Comparison of ENCODE assay signal across 1 cellular context in genomic region chr5:154369682-154370081, GRCh38.
TF ChIP-seq lines count a peak whose summit lies in the region.

No MANE protein-coding gene starts in this region.

TF ChIP-seq in SK-N-SH, 30 proteins besides CTCF, POLR2A, EP300 and RAD21 (continued from another document):
- TF ChIP-seq TAF1 (IDR thresholded peaks at IDR 0.05; ENCODE audit: borderline replicate concordance, low read depth, low read length) = no peak
- TF ChIP-seq GABPA (IDR thresholded peaks at IDR 0.05; ENCODE audit: low read depth) = no peak
- TF ChIP-seq NFIC (IDR thresholded peaks at IDR 0.05; ENCODE audit: borderline replicate concordance) = peak; percentile 41
- TF ChIP-seq REST (IDR thresholded peaks at IDR 0.05; ENCODE audit: low read depth, low read length) = no peak
- TF ChIP-seq USF1 (IDR thresholded peaks at IDR 0.05; ENCODE audit: borderline replicate concordance, low read depth) = no peak
- TF ChIP-seq PBX3 (IDR thresholded peaks at IDR 0.05) = no peak
- TF ChIP-seq RFX5 (IDR thresholded peaks at IDR 0.05; ENCODE audit: low read length) = no peak
- TF ChIP-seq FOXJ3 (CRISPR knock-in tag; IDR thresholded peaks at IDR 0.05) = no peak
- TF ChIP-seq RCOR1 (IDR thresholded peaks at IDR 0.05; ENCODE audit: low read length) = no peak
- no peak for TF ChIP-seq CHD2 (IDR thresholded peaks at IDR 0.05; ENCODE audit: low read length, partially characterized antibody)
- TF ChIP-seq NRF1 (IDR thresholded peaks at IDR 0.05; ENCODE audit: low read depth, low read length) = no peak
- TF ChIP-seq POLR2AphosphoS5 (IDR thresholded peaks at IDR 0.05; ENCODE audit: low read depth, low read length) = no peak
- TF ChIP-seq EZH2phosphoT487 (IDR thresholded peaks at IDR 0.05; ENCODE audit: borderline replicate concordance, low read depth) = no peak
- TF ChIP-seq MXI1 (IDR thresholded peaks at IDR 0.05; ENCODE audit: low read depth, low read length) = no peak
- TF ChIP-seq IRF3 (IDR thresholded peaks at IDR 0.05; ENCODE audit: low read depth, low read length) = no peak
- TF ChIP-seq FOXM1 (IDR thresholded peaks at IDR 0.05; ENCODE audit: low read depth) = no peak
- peak; percentile 46; the same call in 1 of the 2 replicates for TF ChIP-seq JUND (IDR thresholded peaks at IDR 0.05)
- TF ChIP-seq USF2 (IDR thresholded peaks at IDR 0.05; ENCODE audit: borderline replicate concordance, low read depth, low read length) = no peak
- no peak for TF ChIP-seq SIN3A (IDR thresholded peaks at IDR 0.05; ENCODE audit: borderline replicate concordance, low read depth, low read length)
- peak; percentile 22 for TF ChIP-seq MAX (IDR thresholded peaks at IDR 0.05; ENCODE audit: low read depth)
